8 cellular contexts compared by ENCODE assay signal in the genomic region with DNA sequence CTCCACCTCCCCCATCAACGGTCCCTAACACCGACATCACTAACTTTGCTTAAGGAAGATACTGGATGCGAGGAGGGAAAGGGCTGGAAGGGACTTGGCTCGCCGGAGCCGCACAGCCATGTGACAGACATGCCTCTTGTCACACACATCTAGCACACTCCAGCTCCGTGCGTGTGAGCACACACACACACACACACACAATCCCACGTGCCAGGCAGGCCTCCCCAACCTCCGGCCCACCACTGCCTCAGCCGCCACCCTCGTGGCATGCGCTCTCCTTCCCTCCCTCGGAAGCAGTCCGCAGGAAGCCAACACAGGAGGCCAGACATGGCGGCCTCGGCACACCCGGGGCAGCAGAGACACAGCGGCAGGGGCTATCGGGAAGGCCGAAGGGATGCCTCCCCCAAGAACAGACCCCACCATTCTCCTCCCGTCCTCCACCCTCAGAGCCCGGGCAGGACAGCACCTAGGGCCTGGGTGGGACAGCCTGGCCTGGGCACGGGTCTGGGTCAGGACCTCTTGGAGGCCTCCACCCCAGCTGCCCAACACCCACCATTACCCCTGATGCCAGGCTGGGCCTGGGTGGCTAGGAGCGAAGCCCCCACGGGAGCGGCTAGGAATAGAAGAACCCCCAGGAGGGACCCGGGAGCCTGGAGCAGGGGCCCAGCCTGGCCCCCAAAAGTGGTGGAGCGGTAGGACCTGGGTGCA. TPM values are rescaled to one million over a fixed set of nuclear protein-coding genes. Genes with fewer than 3 reads are reported as not detected.
DNase-seq lines count a peak whose midpoint lies in the region; ATAC-seq and TF ChIP-seq lines count a peak whose summit lies in the region.

No MANE protein-coding gene starts in this region.

- peaks cover 62% of the 10 kb centered on the region for H3K4me1 ChIP-seq in OCI-LY7 (ENCODE audit: insufficient read depth, low read length, poor library complexity, severe bottlenecking)
- H3K4me1 ChIP-seq in mesendoderm (ENCODE audit: control insufficient read depth, low read depth, low read length), result peaks cover 2% of the 10 kb centered on the region

- H4K8ac ChIP-seq in mesendoderm (ENCODE audit: low read depth, low read length), result no peak overlapping the region

- no peak overlapping the region for H3K9ac ChIP-seq in mesendoderm (ENCODE audit: low read length)

- peaks cover 60% of the 10 kb centered on the region for H3K79me2 ChIP-seq in OCI-LY7 (ENCODE audit: insufficient read depth, low read depth, low read length)
- H3K79me2 ChIP-seq in mesendoderm (ENCODE audit: control insufficient read depth, insufficient read depth, low read length), result no peaks in the 10 kb centered on the region

- no peak for ATAC-seq in GM18873 (IDR thresholded peaks at IDR 0.05; ENCODE audit: low FRiP score, unreplicated experiment)
- ATAC-seq in GM21390 (IDR thresholded peaks at IDR 0.05; ENCODE audit: unreplicated experiment), result no peak
- ATAC-seq in HG03378 (IDR thresholded peaks at IDR 0.05; ENCODE audit: unreplicated experiment), result no peak

- DNase-seq in GM06990 (ENCODE audit: extremely low read depth, insufficient read length), result peak; percentile 78
- peak; percentile 73 for DNase-seq in OCI-LY7 (ENCODE audit: low spot score)
- DNase-seq in activated gamma-delta T cell treated with Interleukin-2 at 50 U/mL for 16 hours, result peak; percentile 64
- no peak for DNase-seq in mesendoderm
- peak in 5 of 6 experiments; percentile 46 to 86 (median 67) for DNase-seq in stimulated activated naive CD4-positive, alpha-beta T cell (lab: John Stamatoyannopoulos, UW)

- no peak overlapping the region for H2BK5ac ChIP-seq in mesendoderm (ENCODE audit: low read length)

- H3K27me3 ChIP-seq in GM06990 (replicated peaks; ENCODE audit: control insufficient read depth, insufficient read depth, low read length), result no peaks in the 10 kb centered on the region
- H3K27me3 ChIP-seq in mesendoderm (ENCODE audit: insufficient read depth, low read length, poor library complexity), result no peaks in the 10 kb centered on the region

- 0 out of 2 replicates have a peak, but pooled peaks cover 5% of the 10 kb centered on the region for H4K20me1 ChIP-seq in OCI-LY7 (ENCODE audit: insufficient read depth, low read length)

- TF ChIP-seq CTCF in GM06990 (IDR thresholded peaks at IDR 0.05; ENCODE audit: insufficient read depth, low read length, poor library complexity, severe bottlenecking), result no peak
- no peak for TF ChIP-seq CTCF in OCI-LY7 (conservative IDR thresholded peaks at IDR 0.05; ENCODE audit: low read length)

- H3K36me3 ChIP-seq in GM06990 (ENCODE audit: control insufficient read depth, insufficient read depth, low read length) (peaks cover 9% of the 10 kb centered on the region), OCI-LY7 (ENCODE audit: insufficient read depth, low read length) (peaks cover 45% of the 10 kb centered on the region), mesendoderm (ENCODE audit: control insufficient read depth, insufficient read depth, low read length) (no peaks in the 10 kb centered on the region)

- no peak overlapping the region for H3K18ac ChIP-seq in mesendoderm (ENCODE audit: low read length)

- no peaks in the 10 kb centered on the region for H3K9me2 ChIP-seq in OCI-LY7 (ENCODE audit: insufficient read depth, low read length)

- no peak overlapping the region for H2BK15ac ChIP-seq in mesendoderm (replicated peaks; ENCODE audit: low read depth)

- H3K27ac ChIP-seq in OCI-LY7 (ENCODE audit: low read depth, low read length, poor library complexity, severe bottlenecking) (peak overlapping the region; percentile 91), mesendoderm (ENCODE audit: low read depth, low read length) (no peak overlapping the region)

- H2BK120ac ChIP-seq in mesendoderm (ENCODE audit: low read depth, low read length), result no peak overlapping the region

- POLR2A ChIA-PET in OCI-LY7 (lab: Charles Lee), result interaction anchor here (1.2 kb wide), 1 partner anchor 202 kb away, joined by 3 read pairs; a partner anchor contains a TSS

- no CpG with 5 or more reads among the region's 29 CpGs for WGBS in mesendoderm (ENCODE audit: extremely low coverage, insufficient coverage, low lambda C conversion rate)

- CTCF ChIA-PET in OCI-LY7 (lab: Charles Lee; ENCODE audit: unreplicated experiment), result interaction anchor here (1.0 to 1.8 kb wide), 3 partner anchors 10 to 13 kb away, joined by 3 to 14 read pairs (median 3); no protein-coding TSS in a partner anchor

- H3K79me1 ChIP-seq in mesendoderm (ENCODE audit: low read length), result no peaks in the 10 kb centered on the region

- H4K5ac ChIP-seq in mesendoderm (ENCODE audit: low read length), result no peak overlapping the region

- H2AK5ac ChIP-seq in mesendoderm (ENCODE audit: low read length), result no peak overlapping the region

- no peak overlapping the region for H3K4ac ChIP-seq in mesendoderm (ENCODE audit: low read depth, low read length)

- H3K56ac ChIP-seq in mesendoderm (ENCODE audit: low read length), result no peak overlapping the region

- H3K4me3 ChIP-seq in GM06990 (replicated peaks; ENCODE audit: low read depth, low read length) (peak overlapping the region; percentile 85), OCI-LY7 (ENCODE audit: low read depth, low read length, poor library complexity, severe bottlenecking) (peak overlapping the region; percentile 80), mesendoderm (ENCODE audit: low read length) (no peak overlapping the region)

- TSS peak; percentile 97 for BruUV-seq in OCI-LY7 (replicated peaks; lab: Mats Ljungman, UMichigan)

- peak overlapping the region; percentile 66 for H3K23ac ChIP-seq in mesendoderm (ENCODE audit: low read length)

- H3K4me2 ChIP-seq in OCI-LY7 (ENCODE audit: low read length), result peak overlapping the region; percentile 77
- no peak overlapping the region for H3K4me2 ChIP-seq in mesendoderm (ENCODE audit: low read length)

- H2AFZ ChIP-seq in OCI-LY7 (ENCODE audit: low read length), result no peak overlapping the region

- intact Hi-C loops in OCI-LY7 (cut with micrococcal nuclease; ENCODE audit: unreplicated experiment), result no loop called here

- H3K9me3 ChIP-seq in OCI-LY7 (ENCODE audit: low read length), result no peaks in the 10 kb centered on the region

RNA-seq across cellular contexts. Expression of a gene that starts 1.0 kb away (rescaled TPM):
- total RNA-seq in OCI-LY7 (2014; rRNA removed; shearing (Covaris generic)), result 174 and 225 TPM in 2 replicates
- total RNA-seq in OCI-LY7 (2022), result 215 and 235 TPM in 2 replicates
- 0.48 TPM for polyA plus RNA-seq in mesendoderm (2013, experiment 1 of 2)
- polyA plus RNA-seq in mesendoderm (2013, experiment 2 of 2), result 0.77 TPM

RNA-seq across cellular contexts. Expression of a gene that starts 34.1 kb away (rescaled TPM):
- 3.3 and 4.0 TPM in 2 replicates for total RNA-seq in OCI-LY7 (2014; rRNA removed; shearing (Covaris generic))
- total RNA-seq in OCI-LY7 (2022), result 2.8 and 3.1 TPM in 2 replicates
- polyA plus RNA-seq in mesendoderm (2013, experiment 1 of 2), result 5.6 TPM
- polyA plus RNA-seq in mesendoderm (2013, experiment 2 of 2), result 5.8 TPM

RNA-seq across cellular contexts. Expression of a gene that starts 57.9 kb away (rescaled TPM):
- 0.63 and 0.82 TPM in 2 replicates for total RNA-seq in OCI-LY7 (2014; rRNA removed; shearing (Covaris generic))
- 0.83 and 1.8 TPM in 2 replicates for total RNA-seq in OCI-LY7 (2022)
- 0.08 TPM for polyA plus RNA-seq in mesendoderm (2013, experiment 1 of 2)
- polyA plus RNA-seq in mesendoderm (2013, experiment 2 of 2), result 0.06 TPM
